Comparison of ENCODE assay signal across 1 cellular context in genomic region chr1:161085165-161085564, GRCh38.
TF ChIP-seq lines count a peak whose summit lies in the region.

No MANE protein-coding gene starts in this region.

TF ChIP-seq in K562, 482 proteins besides CTCF, POLR2A, EP300 and RAD21 (continued from another document):
- no peak for TF ChIP-seq ZNF395 (CRISPR knock-in tag; IDR thresholded peaks at IDR 0.05)
TF ChIP-seq in K562: peak in this region for 5.
